ENCODE assay signal across 23 cellular contexts in genomic region chr11:18748766-18749375, GRCh38. TPM values are rescaled to one million over a fixed set of nuclear protein-coding genes. Genes with fewer than 3 reads are reported as not detected.
DNase-seq lines count a peak whose midpoint lies in the region; ATAC-seq, FAIRE-seq and TF ChIP-seq lines count a peak whose summit lies in the region.
"Had no signal": no experiment of that assay in that cellular context is flagged by ENCODE, and none has a peak within 500 bp of the region (broad histone marks: within the 10 kb centered on the region; RNA-seq: fewer than 3 reads in every experiment).

No MANE protein-coding gene starts in this region.

- CTCF ChIA-PET in K562 (lab: Yijun Ruan, JAX; ENCODE audit: low intra/inter-chr PET ratio): no interaction called here

- no peak for TF ChIP-seq RAD21 in K562 (CRISPR knock-in tag; conservative IDR thresholded peaks at IDR 0.05 in 1 of 2, IDR thresholded peaks at IDR 0.05 in 1 of 2)

- FAIRE-seq in K562 (lab: Jason Lieb, UNC) (no peak), small intestine (lab: Jason Lieb, UNC) (no peak)
- FAIRE-seq: frontal cortex, TTC549 had no signal

- H3K79me2 ChIP-seq in K562 (ENCODE audit: control insufficient read depth, insufficient read depth, low read length): no peaks in the 10 kb centered on the region

- no peak overlapping the region for H3K9ac ChIP-seq in K562 (ENCODE audit: insufficient read depth in 1 of 2, low read depth in 2 of 2, low read length in 2 of 2)
- H3K9ac ChIP-seq: BLaER1 treated with 17β-estradiol and CSF1 and Interleukin-3, amounts not matched to agents 10 nM and 100 nM had no signal

- no peak for TF ChIP-seq POLR2A in K562 (conservative IDR thresholded peaks at IDR 0.05)
- TF ChIP-seq POLR2A in thyroid gland (IDR thresholded peaks at IDR 0.05): no peak

- no peaks in the 10 kb centered on the region for H3K36me3 ChIP-seq in K562 (ENCODE audit: control insufficient read depth, insufficient read depth, low read length)
- no peaks in the 10 kb centered on the region for H3K36me3 ChIP-seq in small intestine (ENCODE audit: control insufficient read depth in 2 of 2, insufficient read depth in 2 of 2, low read length in 2 of 2)
- no peaks in the 10 kb centered on the region for H3K36me3 ChIP-seq in thyroid gland
- H3K36me3 ChIP-seq: BLaER1 treated with 17β-estradiol and CSF1 and Interleukin-3, amounts not matched to agents 10 nM and 100 nM had no signal

- peaks cover 18 to 64% of the 10 kb centered on the region in 2 experiments; a peak in 4 of 5 replicates for H3K27me3 ChIP-seq in K562 (ENCODE audit: control insufficient read depth in 2 of 2, insufficient read depth in 2 of 2, low read length in 2 of 2)
- H3K27me3 ChIP-seq in small intestine (ENCODE audit: control insufficient read depth in 2 of 2, insufficient read depth in 2 of 2, low read length in 2 of 2): no peaks in the 10 kb centered on the region
- H3K27me3 ChIP-seq in thyroid gland: no peaks in the 10 kb centered on the region
- H3K27me3 ChIP-seq: BLaER1 treated with 17β-estradiol and CSF1 and Interleukin-3, amounts not matched to agents 10 nM and 100 nM had no signal

- WGBS in K562 (ENCODE audit: insufficient coverage, low coverage, missing lambda C conversion rate): under 1% methylated on average over 13 of the region's 13 CpGs
- WGBS in small intestine, 3 donors: 85 to 89% (median 85%) methylated on average over 13 of the region's 13 CpGs
- WGBS in thyroid gland, 2 donors: 67 to 72% methylated on average over 13 of the region's 13 CpGs

- POLR2A ChIA-PET in K562 (lab: Yijun Ruan, JAX): interaction anchor here (1.1 kb wide), 1 partner anchor 10 kb away, joined by 6 read pairs; no protein-coding TSS in a partner anchor

- no peak overlapping the region for H3K4me3 ChIP-seq in K562
- H3K4me3 ChIP-seq in small intestine (ENCODE audit: low read depth in 1 of 2, low read length in 2 of 2): no peak overlapping the region
- no peak overlapping the region for H3K4me3 ChIP-seq in thyroid gland (replicated peaks in 1 of 3)
- H3K4me3 ChIP-seq: BLaER1 treated with 17β-estradiol and CSF1 and Interleukin-3, amounts not matched to agents 10 nM and 100 nM; lung had no signal

- no peaks in the 10 kb centered on the region for H3K9me3 ChIP-seq in K562 (replicated peaks; ENCODE audit: control insufficient read depth, insufficient read depth, low read depth, low read length)
- H3K9me3 ChIP-seq in small intestine (ENCODE audit: control insufficient read depth, low read depth): no peaks in the 10 kb centered on the region
- no peaks in the 10 kb centered on the region for H3K9me3 ChIP-seq in thyroid gland
- H3K9me3 ChIP-seq: BLaER1 treated with 17β-estradiol and CSF1 and Interleukin-3, amounts not matched to agents 10 nM and 100 nM; Caco-2 had no signal

- H3K4me2 ChIP-seq in K562 (ENCODE audit: insufficient read depth, low read length): no peak overlapping the region
- H3K4me2 ChIP-seq: BLaER1 treated with 17β-estradiol and CSF1 and Interleukin-3, amounts not matched to agents 10 nM and 100 nM had no signal

- TF ChIP-seq EP300 in K562 (IDR thresholded peaks at IDR 0.05; ENCODE audit: low read length): no peak

- DNase-seq in ACHN: peak; percentile 40
- peak; percentile 33 for DNase-seq in NK-92 (lab: John Stamatoyannopoulos, UW; ENCODE audit: unreplicated experiment)
- no peak for DNase-seq in K562 (ENCODE audit: extremely low read depth in 1 of 4, low spot score in 3 of 4)
- peak; percentile 33 for DNase-seq in iris pigment epithelial cell (ENCODE audit: low read depth)
- DNase-seq in small intestine: no peak
- no peak for DNase-seq in thyroid gland
- no peak for DNase-seq in stimulated activated CD4-positive, alpha-beta T cell treated with anti-CD3 and anti-CD28 coated beads, Interleukin-4, amount 100 ng/mL, for 24 hours
- DNase-seq: activated CD4-positive, alpha-beta T cell treated with anti-CD3 and anti-CD28 coated beads for 4 hours; activated T-cell treated with anti-CD3 and anti-CD28 coated beads, Interleukin-2, amount 50 U/mL, for 4 hours; Caco-2; MM.1S; NCI-H1694 treated with DMSO at 0.1 percent for 48 hours; NCI-H2171 treated with DMSO at 0.1 percent for 48 hours; right cardiac atrium; stimulated activated CD8-positive, alpha-beta memory T cell treated with anti-CD3 and anti-CD28 coated beads, Interleukin-4, amount 100 ng/mL, for 48 hours had no signal

- no peaks in the 10 kb centered on the region for H3K9me1 ChIP-seq in K562 (ENCODE audit: control insufficient read depth, insufficient read depth, low read length)

- ATAC-seq in K562 (no peak), HG03354 (IDR thresholded peaks at IDR 0.05; ENCODE audit: poor library complexity, severe bottlenecking, unreplicated experiment) (no peak)
- ATAC-seq: activated T-cell treated with anti-CD3 and anti-CD28 coated beads, Interleukin-2, amount 50 U/mL, for 4 hours had no signal

- H3K27ac ChIP-seq in K562 (ENCODE audit: extremely low read depth, low read depth, low read length) (no peak overlapping the region), small intestine (ENCODE audit: low read depth in 1 of 2, low read length in 1 of 2) (no peak overlapping the region), thyroid gland (no peak overlapping the region)
- H3K27ac ChIP-seq: BLaER1 treated with 17β-estradiol and CSF1 and Interleukin-3, amounts not matched to agents 10 nM and 100 nM had no signal

- TF ChIP-seq CTCF in K562 (IDR thresholded peaks at IDR 0.05 in 2 of 3, conservative IDR thresholded peaks at IDR 0.05 in 1 of 3; ENCODE audit: insufficient read depth in 2 of 3, low read depth in 1 of 3, low read length in 3 of 3): no peak
- no peak for TF ChIP-seq CTCF in thyroid gland (IDR thresholded peaks at IDR 0.05)

- no peaks in the 10 kb centered on the region for H4K20me1 ChIP-seq in K562 (replicated peaks; ENCODE audit: control insufficient read depth, insufficient read depth, low read length)
- H4K20me1 ChIP-seq: BLaER1 treated with 17β-estradiol and CSF1 and Interleukin-3, amounts not matched to agents 10 nM and 100 nM had no signal

- intact Hi-C loops in K562 (cut with micrococcal nuclease) (no loop called here), thyroid gland (cut with DNase I) (no loop called here)

- BruUV-seq in K562 (replicated peaks; lab: Mats Ljungman, UMichigan): no TSS peak

- H3K4me1 ChIP-seq in K562 (replicated peaks in 1 of 2; ENCODE audit: control insufficient read depth in 2 of 2, insufficient read depth in 2 of 2, low read length in 2 of 2) (no peaks in the 10 kb centered on the region), small intestine (ENCODE audit: control insufficient read depth in 2 of 2, insufficient read depth in 1 of 2, low read depth in 1 of 2, low read length in 1 of 2) (no peaks in the 10 kb centered on the region), thyroid gland (no peaks in the 10 kb centered on the region)
- H3K4me1 ChIP-seq: Caco-2 had no signal

- H2AFZ ChIP-seq in K562 (ENCODE audit: low read depth, low read length): no peak overlapping the region; the same call in 1 of the 2 replicates

- in situ Hi-C loops in ACHN (cut with HindIII; ENCODE audit: low pct_ligation_motif_present, low pct_unique_long_range_greater_than_20kb, low sequenced_read_pairs): no loop called here
- in situ Hi-C loops in K562 (cut with MboI): loop anchor here (25.0 kb wide), 1 partner anchor 212 kb away; the partner anchor contains the start of gene TSG101

RNA-seq across cellular contexts. Expression of gene IGSF22, which starts 22.9 kb away (rescaled TPM):
- total RNA-seq in K562 (2011; cell fraction: chromatin; rRNA removed; ENCODE audit: low replicate concordance): not detected in 2 replicates
- not detected in 2 replicates for total RNA-seq in K562 (2011; cell fraction: nucleolus; rRNA removed)
- total RNA-seq in K562 (2011; cell fraction: nucleoplasm; rRNA removed): not detected in 2 replicates
- not detected in 2 replicates for total RNA-seq in K562 (2014; rRNA removed)
- total RNA-seq in K562 (2014; rRNA removed; fragmentation: Illumina TruSeq; extraction: Trizol): not detected in 2 replicates
- not detected in 2 replicates for total RNA-seq in K562 (2015; rRNA removed; fragmentation: Illumina TruSeq; extraction: Trizol)
- not detected in 2 replicates for total RNA-seq in K562 (2021)
- polyA plus RNA-seq in K562 (2011; rRNA removed): not detected in 2 replicates
- polyA plus RNA-seq in K562 (2011; cell fraction: cytosol; rRNA removed): not detected in 2 replicates
- polyA plus RNA-seq in K562 (2011; cell fraction: nucleus; rRNA removed): not detected in 2 replicates
- 0.33 TPM in 1 of 2 replicates, not detected in the other for polyA plus RNA-seq in K562 (2012)
- polyA plus RNA-seq in K562 (2014; fragmentation: Illumina TruSeq; extraction: Trizol): not detected in 2 replicates
- not detected for polyA plus RNA-seq in K562 (2014; fragmentation: Nextera tagmentation; extraction: Ambion mirVana)
- polyA plus RNA-seq in K562 (2014; rRNA removed): not detected in 2 replicates
- polyA minus RNA-seq in K562 (2011; rRNA and poly(A)+ RNA removed): not detected in 2 replicates
- polyA minus RNA-seq in K562 (2011; cell fraction: cytosol; rRNA and poly(A)+ RNA removed): not detected in 2 replicates
- not detected in 2 replicates for polyA minus RNA-seq in K562 (2011; cell fraction: nucleus; rRNA and poly(A)+ RNA removed)
- under 1 TPM; 0.27 to 0.89 (median 0.49) TPM for polyA plus RNA-seq in small intestine
- under 1 TPM in 3 of 4 donors, not detected in 1; 0.33 to 0.93 (median 0.78) TPM for total RNA-seq in thyroid gland
- total RNA-seq: Caco-2, frontal cortex had no signal

RNA-seq across cellular contexts. Expression of gene PTPN5, which starts 42.7 kb away (rescaled TPM):
- not detected in 2 replicates for total RNA-seq in K562 (2011; cell fraction: chromatin; rRNA removed; ENCODE audit: low replicate concordance)
- total RNA-seq in K562 (2011; cell fraction: nucleolus; rRNA removed): not detected in 2 replicates
- total RNA-seq in K562 (2011; cell fraction: nucleoplasm; rRNA removed): not detected in 2 replicates
- total RNA-seq in K562 (2014; rRNA removed) (not detected in 2 replicates), K562 (2014; rRNA removed; fragmentation: Illumina TruSeq; extraction: Trizol) (not detected in 2 replicates), K562 (2015; rRNA removed; fragmentation: Illumina TruSeq; extraction: Trizol) (not detected in 2 replicates), K562 (2021) (not detected in 2 replicates), thyroid gland (1 to 10 TPM in 1 of 4 donors, under 1 TPM in 2, not detected in 1; 0.44 to 1.1 (median 0.56) TPM)
- polyA plus RNA-seq in K562 (2011; rRNA removed) (not detected in 2 replicates), K562 (2014; fragmentation: Illumina TruSeq; extraction: Trizol) (not detected in 2 replicates), K562 (2014; fragmentation: Nextera tagmentation; extraction: Ambion mirVana) (not detected), K562 (2014; rRNA removed) (not detected in 2 replicates), small intestine (1 to 10 TPM in 1 of 3 donors, not detected in 2; 1.6 TPM)
- polyA plus RNA-seq in K562 (2011; cell fraction: cytosol; rRNA removed): not detected in 2 replicates
- polyA plus RNA-seq in K562 (2011; cell fraction: nucleus; rRNA removed): not detected in 2 replicates
- polyA plus RNA-seq in K562 (2012): not detected in 2 replicates
- not detected in 2 replicates for polyA minus RNA-seq in K562 (2011; rRNA and poly(A)+ RNA removed)
- polyA minus RNA-seq in K562 (2011; cell fraction: cytosol; rRNA and poly(A)+ RNA removed): not detected in 2 replicates
- not detected in 2 replicates for polyA minus RNA-seq in K562 (2011; cell fraction: nucleus; rRNA and poly(A)+ RNA removed)
- total RNA-seq: activated CD8-positive, alpha-beta memory T cell treated with anti-CD3 and anti-CD28 coated beads for 36 hours; activated T-cell treated with anti-CD3 and anti-CD28 coated beads, Interleukin-2, amount 50 U/mL, for 4 hours; Caco-2; epithelial cell of proximal tubule had no signal
- polyA plus RNA-seq: keratinocyte had no signal

RNA-seq across cellular contexts. Expression of gene TMEM86A, which starts 50.3 kb away (rescaled TPM):
- 1.1 and 2.2 TPM in 2 replicates for total RNA-seq in K562 (2011; cell fraction: chromatin; rRNA removed; ENCODE audit: low replicate concordance)
- total RNA-seq in K562 (2011; cell fraction: nucleolus; rRNA removed): 2.1 and 3.0 TPM in 2 replicates
- 2.1 and 2.3 TPM in 2 replicates for total RNA-seq in K562 (2011; cell fraction: nucleoplasm; rRNA removed)
- 0.45 and 1.0 TPM in 2 replicates for total RNA-seq in K562 (2014; rRNA removed)
- 0.22 and 0.25 TPM in 2 replicates for total RNA-seq in K562 (2014; rRNA removed; fragmentation: Illumina TruSeq; extraction: Trizol)
- 0.11 and 0.22 TPM in 2 replicates for total RNA-seq in K562 (2015; rRNA removed; fragmentation: Illumina TruSeq; extraction: Trizol)
- 0.74 and 1.3 TPM in 2 replicates for total RNA-seq in K562 (2021)
- 0.27 and 0.52 TPM in 2 replicates for polyA plus RNA-seq in K562 (2011; rRNA removed)
- polyA plus RNA-seq in K562 (2011; cell fraction: cytosol; rRNA removed): 0.16 and 1.2 TPM in 2 replicates
- polyA plus RNA-seq in K562 (2011; cell fraction: nucleus; rRNA removed): 0.51 and 1.3 TPM in 2 replicates
- polyA plus RNA-seq in K562 (2012): 0.57 and 1.2 TPM in 2 replicates
- polyA plus RNA-seq in K562 (2014; fragmentation: Illumina TruSeq; extraction: Trizol): 0.39 and 0.78 TPM in 2 replicates
- polyA plus RNA-seq in K562 (2014; fragmentation: Nextera tagmentation; extraction: Ambion mirVana): not detected
- polyA plus RNA-seq in K562 (2014; rRNA removed): 0.27 and 0.40 TPM in 2 replicates
- 0.60 and 0.88 TPM in 2 replicates for polyA minus RNA-seq in K562 (2011; rRNA and poly(A)+ RNA removed)
- not detected in 2 replicates for polyA minus RNA-seq in K562 (2011; cell fraction: cytosol; rRNA and poly(A)+ RNA removed)
- 1.6 and 3.4 TPM in 2 replicates for polyA minus RNA-seq in K562 (2011; cell fraction: nucleus; rRNA and poly(A)+ RNA removed)
- polyA plus RNA-seq in small intestine: 1 to 10 TPM in 1 of 3 donors, under 1 TPM in 2; 0.22 to 1.3 (median 0.81) TPM
- 10 to 100 TPM in 1 of 4 donors, 1 to 10 TPM in 3; 5.8 to 13.2 (median 6.2) TPM for total RNA-seq in thyroid gland

Comparison
In these comparisons a context has a peak if more than half of its experiments do, and no peak if none do; other contexts are left out.
1. DNase-seq: peak in ACHN (single experiment), NK-92 (single experiment) and iris pigment epithelial cell (single experiment); none in K562 (0 of 4), small intestine (single experiment), thyroid gland (0 of 2) and stimulated activated CD4-positive, alpha-beta T cell treated with anti-CD3 and anti-CD28 coated beads, Interleukin-4, amount 100 ng/mL, for 24 hours (single experiment).